ENCODE assay signal across 15 cellular contexts in the genomic region with DNA sequence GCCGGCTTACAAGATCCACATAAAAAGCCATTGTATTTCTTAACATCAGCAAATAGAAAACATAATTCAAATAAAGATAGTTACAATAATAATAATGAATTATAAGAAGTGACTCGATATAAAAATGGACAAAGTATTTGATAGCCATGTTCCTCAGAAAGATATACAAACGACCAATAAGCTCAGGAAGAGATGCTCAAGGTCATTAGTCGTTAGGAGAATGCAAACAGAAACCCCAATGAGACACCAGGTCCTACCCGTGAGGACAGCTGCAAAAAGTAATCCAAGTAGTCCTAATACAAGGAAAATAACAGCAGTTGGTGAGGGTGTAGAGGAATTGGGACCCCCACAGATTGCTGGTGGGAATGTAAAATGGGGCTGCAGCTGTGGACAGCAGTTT.
"Had no signal": no experiment of that assay in that cellular context is flagged by ENCODE, and none has a peak within 500 bp of the region (broad histone marks: within the 10 kb centered on the region; RNA-seq: fewer than 3 reads in every experiment).

No MANE protein-coding gene starts in this region.

- H3K9me3 Mint-ChIP-seq: naive thymus-derived CD4-positive, alpha-beta T cell had no signal

- H3K27ac ChIP-seq: heart right ventricle, neutrophil had no signal

- ATAC-seq: heart right ventricle; naive thymus-derived CD4-positive, alpha-beta T cell had no signal

- H3K36me3 Mint-ChIP-seq: naive thymus-derived CD4-positive, alpha-beta T cell had no signal

- H3K27ac Mint-ChIP-seq: naive thymus-derived CD4-positive, alpha-beta T cell; nephron progenitor cell had no signal

- H3K4me3 Mint-ChIP-seq: naive thymus-derived CD4-positive, alpha-beta T cell; nephron progenitor cell had no signal

- H3K4me1 Mint-ChIP-seq: naive thymus-derived CD4-positive, alpha-beta T cell had no signal

- H3K36me3 ChIP-seq: heart right ventricle, neutrophil, sigmoid colon, suprapubic skin, thyroid gland, upper lobe of left lung had no signal

- H3K9me3 ChIP-seq: heart right ventricle, neutrophil, sigmoid colon, suprapubic skin, thyroid gland, upper lobe of left lung had no signal

- DNase-seq: cortex of kidney; effector CD8-positive, alpha-beta T cell; heart right ventricle; hypothalamus; kidney glomerular epithelial cell; naive thymus-derived CD4-positive, alpha-beta T cell; nephron progenitor cell; stimulated activated naive CD4-positive, alpha-beta T cell; thyroid gland had no signal

- H3K27me3 ChIP-seq: heart right ventricle, neutrophil, sigmoid colon, suprapubic skin, thyroid gland, upper lobe of left lung had no signal

- H3K4me3 ChIP-seq: dorsolateral prefrontal cortex, heart right ventricle, sigmoid colon, skin epidermis, suprapubic skin, thyroid gland, upper lobe of left lung had no signal
